Comparison of ENCODE assay signal across 8 cellular contexts in genomic region chr7:75077552-75077951, GRCh38. TPM values are rescaled to one million over a fixed set of nuclear protein-coding genes. Genes with fewer than 3 reads are reported as not detected.
DNase-seq lines count a peak whose midpoint lies in the region; ATAC-seq and TF ChIP-seq lines count a peak whose summit lies in the region.
"Not testable (repeated sequence)": the region's sequence is repeated elsewhere in the genome, so short reads cannot be mapped to it uniquely, and the experiment has no call there.

No MANE protein-coding gene starts in this region.

- H3K9me3 ChIP-seq in OCI-LY1 (ENCODE audit: low read length); adrenal gland (replicated peaks in 1 of 3); osteoblast (ENCODE audit: low read depth, low read length): not testable (repeated sequence)

- not testable (repeated sequence) for H3K27ac ChIP-seq in OCI-LY1 (ENCODE audit: low read depth, low read length, poor library complexity, severe bottlenecking); adrenal gland; osteoblast (ENCODE audit: low read depth, low read length)

- H3K27me3 ChIP-seq in OCI-LY1 (ENCODE audit: insufficient read depth, low read length); adrenal gland; osteoblast (ENCODE audit: insufficient read depth, low read length): not testable (repeated sequence)

- not testable (repeated sequence) for H3K36me3 ChIP-seq in OCI-LY1 (ENCODE audit: insufficient read depth, low read length); adrenal gland (replicated peaks in 1 of 2); osteoblast (ENCODE audit: insufficient read depth, low read length)

- DNase-seq in COLO668 (lab: John Stamatoyannopoulos, UW; ENCODE audit: unreplicated experiment) (peak; percentile 54), adrenal gland (peak; percentile 15 to 86 (median 79)), Right ventricle myocardium superior (peak; percentile 82)
- not testable (repeated sequence) for DNase-seq in LNCaP clone FGC (ENCODE audit: low read depth); osteoblast (ENCODE audit: insufficient read length, low spot score, missing footprints)
- peak; percentile 84 for DNase-seq in activated CD4-positive, alpha-beta T cell treated with anti-CD3 and anti-CD28 coated beads for 48 hours
- DNase-seq in stimulated activated CD8-positive, alpha-beta memory T cell treated with anti-CD3 and anti-CD28 coated beads, Interleukin-7, amount 100 ng/mL, for 1 hour (ENCODE audit: low read depth in 2 of 2), result peak; percentile 57 to 63

- H2AFZ ChIP-seq in OCI-LY1 (ENCODE audit: low read length); osteoblast (ENCODE audit: low read length): not testable (repeated sequence)

- TF ChIP-seq POLR2A in adrenal gland (IDR thresholded peaks at IDR 0.05), result not testable (repeated sequence)

- not testable (repeated sequence) for H3K4me1 ChIP-seq in OCI-LY1 (ENCODE audit: insufficient read depth, low read length, severe bottlenecking); adrenal gland (replicated peaks in 1 of 2); osteoblast (ENCODE audit: insufficient read depth, low read length)

- whole genome bisulfite sequencing in adrenal gland, 4 donors, result 10 to 11% (median 11%) methylated on average over 5 of the region's 5 CpGs; no CpG with 5 or more reads in 1 of the 4 donors

- not testable (repeated sequence) for H3K4me2 ChIP-seq in OCI-LY1 (ENCODE audit: low read length); osteoblast (ENCODE audit: insufficient read depth, low read length)

- H4K20me1 ChIP-seq in OCI-LY1 (ENCODE audit: insufficient read depth, low read length); osteoblast (ENCODE audit: insufficient read depth, low read length): not testable (repeated sequence)

- peak; percentile 31 for ATAC-seq in Right ventricle myocardium superior (ENCODE audit: poor library complexity)

- H3K9ac ChIP-seq in OCI-LY1 (ENCODE audit: low read length), result not testable (repeated sequence)

- not testable (repeated sequence) for H3K79me2 ChIP-seq in OCI-LY1 (ENCODE audit: insufficient read depth, low read length)
- H3K79me2 ChIP-seq in osteoblast (ENCODE audit: insufficient read depth, low read length), result peaks cover 13% of the 10 kb centered on the region

- TF ChIP-seq CTCF in LNCaP clone FGC (IDR thresholded peaks at IDR 0.05; ENCODE audit: control insufficient read depth, extremely low read depth, insufficient read depth), result peak; percentile 47
- peak; percentile 39 for TF ChIP-seq CTCF in OCI-LY1 (IDR thresholded peaks at IDR 0.05; ENCODE audit: low read length)
- peak; percentile 24 to 83 (median 58) for TF ChIP-seq CTCF in adrenal gland (IDR thresholded peaks at IDR 0.05)
- peak; percentile 26 for TF ChIP-seq CTCF in osteoblast (IDR thresholded peaks at IDR 0.05; ENCODE audit: extremely low read depth, low read depth, low read length)

- not testable (repeated sequence) for H3F3A ChIP-seq in OCI-LY1 (ENCODE audit: insufficient read depth, low read length)

- H3K4me3 ChIP-seq in LNCaP clone FGC (ENCODE audit: low read depth, low read length); OCI-LY1 (ENCODE audit: low read depth, low read length, poor library complexity, severe bottlenecking); adrenal gland; osteoblast (ENCODE audit: insufficient read depth, low read length): not testable (repeated sequence)

- not testable (repeated sequence) for H3K9me2 ChIP-seq in OCI-LY1 (ENCODE audit: low read depth, low read length)

- intact Hi-C loops in adrenal gland (cut with DNase I); Right ventricle myocardium superior (cut with DNase I): not testable (repeated sequence)

RNA-seq across cellular contexts. Expression of gene RCC1L, which starts 4.0 kb away (rescaled TPM):
- 100 to 1,000 TPM in 1 of 8 donors, 10 to 100 TPM in 7; 46.2 to 103 (median 70.7) TPM for total RNA-seq in adrenal gland
- 10 to 100 TPM; 42.3 to 63.7 (median 54.6) TPM for polyA plus RNA-seq in adrenal gland
- 52.6 TPM for total RNA-seq in Right ventricle myocardium superior
- 42.7 and 46.0 TPM in 2 replicates for total RNA-seq in osteoblast

RNA-seq across cellular contexts. Expression of gene GTF2IRD2B, which starts 14.8 kb away (rescaled TPM):
- total RNA-seq in adrenal gland, result 10 to 100 TPM; 22.4 to 82.7 (median 44.4) TPM
- 10 to 100 TPM; 15.0 to 25.5 (median 23.4) TPM for polyA plus RNA-seq in adrenal gland
- 36.7 TPM for total RNA-seq in Right ventricle myocardium superior
- 30.1 and 30.4 TPM in 2 replicates for total RNA-seq in osteoblast
